Comparison of ENCODE assay signal across 14 cellular contexts in the genomic region with DNA sequence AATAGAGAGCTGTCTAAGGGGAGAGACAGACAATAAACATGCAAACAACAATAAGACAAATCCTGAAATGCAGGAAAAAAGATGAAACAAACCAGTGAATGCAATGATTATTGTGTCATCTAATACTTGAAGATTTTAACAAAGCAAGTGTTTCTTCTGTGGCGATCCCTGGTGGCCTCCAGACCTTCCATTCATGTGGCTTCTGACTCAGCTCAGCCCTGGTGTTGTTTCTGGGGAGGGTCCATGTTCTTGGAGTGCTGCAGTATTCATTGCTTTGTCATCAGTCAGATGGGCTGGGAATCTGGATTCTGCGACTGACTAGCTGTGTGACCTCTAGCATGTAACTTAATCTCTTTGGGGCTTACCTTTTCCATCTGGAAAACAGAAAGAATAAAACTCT. TPM values are rescaled to one million over a fixed set of nuclear protein-coding genes. Genes with fewer than 3 reads are reported as not detected.
DNase-seq lines count a peak whose midpoint lies in the region; ATAC-seq, FAIRE-seq and TF ChIP-seq lines count a peak whose summit lies in the region.
"Had no signal": no experiment of that assay in that cellular context is flagged by ENCODE, and none has a peak within 500 bp of the region (broad histone marks: within the 10 kb centered on the region; RNA-seq: fewer than 3 reads in every experiment).

No MANE protein-coding gene starts in this region.

- peaks cover 4% of the 10 kb centered on the region for H3K36me3 Mint-ChIP-seq in activated CD4-positive, alpha-beta T cell treated with anti-CD3 and anti-CD28 coated beads, Interleukin-2, amount 10 ng/mL, durations not matched to agents 7 days and 5 days (ENCODE audit: low read depth)
- peaks cover 83% of the 10 kb centered on the region for H3K36me3 Mint-ChIP-seq in activated T-helper 17 cell treated with anti-CD3 and anti-CD28 coated beads, Interleukin-2, amount 50 U/mL, for 72 hours (ENCODE audit: low read depth)
- no peaks in the 10 kb centered on the region for H3K36me3 Mint-ChIP-seq in osteocyte (ENCODE audit: unreplicated experiment)

- POLR2A ChIA-PET in activated CD4-positive, alpha-beta T cell treated with anti-CD3 and anti-CD28 coated beads, Interleukin-2, amount 10 ng/mL, durations not matched to agents 7 days and 5 days (lab: Charles Lee), result no interaction called here

- no peak for DNase-seq in activated CD4-positive, alpha-beta T cell treated with anti-CD3 and anti-CD28 coated beads, Interleukin-2, amount 10 ng/mL, durations not matched to agents 7 days and 5 days
- DNase-seq in activated CD4-positive, alpha-beta T cell treated with anti-CD3 and anti-CD28 coated beads for 1 hour, result no peak
- DNase-seq in fibroblast of peridontal ligament (ENCODE audit: extremely low read depth), result peak; percentile 26
- DNase-seq in stromal cell of bone marrow (ENCODE audit: low read depth), result peak; percentile 81
- DNase-seq in HAP-1 (ENCODE audit: low spot score in 2 of 2), result no peak
- no peak for DNase-seq in osteocyte (ENCODE audit: extremely low spot score, unreplicated experiment)
- no peak for DNase-seq in kidney
- DNase-seq: activated CD4-positive, alpha-beta T cell treated with anti-CD3 and anti-CD28 coated beads, Interleukin-2, amount 50 U/mL, for 48 hours; activated naive CD8-positive, alpha-beta T cell treated with anti-CD3 and anti-CD28 coated beads, Interleukin-2, amount 50 U/mL, for 24 hours; DMS79; MV-4-11 had no signal

- peak overlapping the region; percentile 68 for H3K4me3 Mint-ChIP-seq in activated CD4-positive, alpha-beta T cell treated with anti-CD3 and anti-CD28 coated beads, Interleukin-2, amount 10 ng/mL, durations not matched to agents 7 days and 5 days
- peak overlapping the region; percentile 96 for H3K4me3 Mint-ChIP-seq in activated T-helper 17 cell treated with anti-CD3 and anti-CD28 coated beads, Interleukin-2, amount 50 U/mL, for 72 hours
- H3K4me3 Mint-ChIP-seq in osteocyte (ENCODE audit: unreplicated experiment), result no peak overlapping the region

- H3K27me3 Mint-ChIP-seq in activated CD4-positive, alpha-beta T cell treated with anti-CD3 and anti-CD28 coated beads, Interleukin-2, amount 10 ng/mL, durations not matched to agents 7 days and 5 days, result peaks cover 4% of the 10 kb centered on the region
- H3K27me3 Mint-ChIP-seq in activated T-helper 17 cell treated with anti-CD3 and anti-CD28 coated beads, Interleukin-2, amount 50 U/mL, for 72 hours, result no peaks in the 10 kb centered on the region
- peaks cover 70% of the 10 kb centered on the region for H3K27me3 Mint-ChIP-seq in osteocyte (ENCODE audit: unreplicated experiment)

- intact Hi-C loops in kidney (cut with DNase I), result no loop called here

- H3K27ac ChIP-seq in kidney (ENCODE audit: low read depth in 2 of 2, low read length in 2 of 2), result no peak overlapping the region

- FAIRE-seq in kidney (lab: Jason Lieb, UNC), result no peak
- FAIRE-seq: A204.1 had no signal

- no peak overlapping the region for H3K27ac Mint-ChIP-seq in activated CD4-positive, alpha-beta T cell treated with anti-CD3 and anti-CD28 coated beads, Interleukin-2, amount 10 ng/mL, durations not matched to agents 7 days and 5 days
- H3K27ac Mint-ChIP-seq in activated T-helper 17 cell treated with anti-CD3 and anti-CD28 coated beads, Interleukin-2, amount 50 U/mL, for 72 hours, result peak overlapping the region; percentile 94
- H3K27ac Mint-ChIP-seq in osteocyte (ENCODE audit: unreplicated experiment), result no peak overlapping the region

- no peak for ATAC-seq in activated T-helper 17 cell treated with anti-CD3 and anti-CD28 coated beads, Interleukin-2, amount 50 U/mL, for 72 hours (replicated peaks)
- ATAC-seq: activated naive CD8-positive, alpha-beta T cell treated with anti-CD3 and anti-CD28 coated beads, Interleukin-2, amount 50 U/mL, for 24 hours had no signal

- H3K27me3 ChIP-seq in HAP-1 (ENCODE audit: low read depth), result no peaks in the 10 kb centered on the region

- no peak for TF ChIP-seq CTCF in osteocyte (IDR thresholded peaks at IDR 0.05)
- TF ChIP-seq CTCF in kidney (IDR thresholded peaks at IDR 0.05; ENCODE audit: borderline replicate concordance, extremely low read depth, insufficient read depth), result no peak

- H3K9ac ChIP-seq in kidney (ENCODE audit: low read length in 2 of 2), result no peak overlapping the region

- in situ Hi-C loops in HAP-1 (cut with MboI; ENCODE audit: low sequenced_read_pairs), result no loop called here

- H3K9me3 ChIP-seq in HAP-1 (no peaks in the 10 kb centered on the region; the same call in 1 of the 2 replicates), kidney (ENCODE audit: control insufficient read depth in 1 of 2, low read length in 2 of 2) (no peaks in the 10 kb centered on the region)

- H3K36me3 ChIP-seq in HAP-1 (replicated peaks) (no peaks in the 10 kb centered on the region), kidney (ENCODE audit: control insufficient read depth in 1 of 2, insufficient read depth in 2 of 2, low read length in 2 of 2) (no peaks in the 10 kb centered on the region)

- H3K4me3 ChIP-seq in HAP-1, result no peak overlapping the region
- H3K4me3 ChIP-seq in kidney (ENCODE audit: low read length in 2 of 2), result no peak overlapping the region

- CTCF ChIA-PET in activated CD4-positive, alpha-beta T cell treated with anti-CD3 and anti-CD28 coated beads, Interleukin-2, amount 10 ng/mL, durations not matched to agents 7 days and 5 days (lab: Charles Lee), result interaction anchor here (1.3 to 1.6 kb wide), 2 partner anchors 17 to 136 kb away, joined by 3 to 4 read pairs; no protein-coding TSS in a partner anchor

- no peaks in the 10 kb centered on the region for H3K9me3 Mint-ChIP-seq in activated CD4-positive, alpha-beta T cell treated with anti-CD3 and anti-CD28 coated beads, Interleukin-2, amount 10 ng/mL, durations not matched to agents 7 days and 5 days
- no peaks in the 10 kb centered on the region for H3K9me3 Mint-ChIP-seq in activated T-helper 17 cell treated with anti-CD3 and anti-CD28 coated beads, Interleukin-2, amount 50 U/mL, for 72 hours
- H3K9me3 Mint-ChIP-seq in osteocyte (ENCODE audit: unreplicated experiment), result no peaks in the 10 kb centered on the region
- H3K9me3 Mint-ChIP-seq: activated naive CD8-positive, alpha-beta T cell treated with anti-CD3 and anti-CD28 coated beads, Interleukin-2, amount 50 U/mL, for 24 hours had no signal

- H3K4me1 ChIP-seq in HAP-1 (no peaks in the 10 kb centered on the region), kidney (ENCODE audit: control insufficient read depth in 1 of 2, insufficient read depth in 1 of 2, low read depth in 1 of 2, low read length in 2 of 2) (peaks cover 17 to 21% of the 10 kb centered on the region in 2 donors)

- peaks cover 50% of the 10 kb centered on the region for H3K4me1 Mint-ChIP-seq in activated CD4-positive, alpha-beta T cell treated with anti-CD3 and anti-CD28 coated beads, Interleukin-2, amount 10 ng/mL, durations not matched to agents 7 days and 5 days
- peaks cover 37% of the 10 kb centered on the region for H3K4me1 Mint-ChIP-seq in activated T-helper 17 cell treated with anti-CD3 and anti-CD28 coated beads, Interleukin-2, amount 50 U/mL, for 72 hours
- peaks cover 12% of the 10 kb centered on the region for H3K4me1 Mint-ChIP-seq in osteocyte (ENCODE audit: unreplicated experiment)

RNA-seq across cellular contexts. Expression of a gene that starts 1.5 kb away (rescaled TPM):
- 1 to 10 TPM in 1 of 2 experiments, under 1 TPM in 1; 0.89 to 1.1 TPM for total RNA-seq in activated CD4-positive, alpha-beta T cell treated with anti-CD3 and anti-CD28 coated beads, Interleukin-2, amount 10 ng/mL, durations not matched to agents 7 days and 5 days
- total RNA-seq in activated T-helper 17 cell treated with anti-CD3 and anti-CD28 coated beads, Interleukin-2, amount 50 U/mL, for 72 hours, result 1 to 10 TPM; 3.9 to 5.6 TPM
- total RNA-seq in osteocyte (not detected in 2 replicates), kidney (0.57 TPM)
- 0.43 TPM for polyA plus RNA-seq in kidney (ENCODE audit: insufficient read depth, low read depth, low replicate concordance)
- polyA plus RNA-seq: neural cell had no signal

RNA-seq across cellular contexts. Expression of a gene that starts 9.5 kb away (rescaled TPM):
- total RNA-seq in activated CD4-positive, alpha-beta T cell treated with anti-CD3 and anti-CD28 coated beads, Interleukin-2, amount 10 ng/mL, durations not matched to agents 7 days and 5 days, result 1 to 10 TPM; 7.3 to 7.5 TPM
- total RNA-seq in activated T-helper 17 cell treated with anti-CD3 and anti-CD28 coated beads, Interleukin-2, amount 50 U/mL, for 72 hours, result 10 to 100 TPM; 39.5 to 55.2 TPM
- total RNA-seq in osteocyte, result not detected in 2 replicates
- 19.1 TPM for total RNA-seq in kidney
- polyA plus RNA-seq in kidney (ENCODE audit: insufficient read depth, low read depth, low replicate concordance), result 34.5 TPM

RNA-seq across cellular contexts. Expression of a gene that starts 12.4 kb away (rescaled TPM):
- not detected for total RNA-seq in activated CD4-positive, alpha-beta T cell treated with anti-CD3 and anti-CD28 coated beads, Interleukin-2, amount 10 ng/mL, durations not matched to agents 7 days and 5 days
- total RNA-seq in activated T-helper 17 cell treated with anti-CD3 and anti-CD28 coated beads, Interleukin-2, amount 50 U/mL, for 72 hours, result not detected
- not detected in 2 replicates for total RNA-seq in osteocyte
- not detected for total RNA-seq in kidney
- polyA plus RNA-seq in kidney (ENCODE audit: insufficient read depth, low read depth, low replicate concordance), result not detected
- polyA plus RNA-seq: neural cell had no signal

RNA-seq across cellular contexts. Expression of a gene that starts 35.9 kb away (rescaled TPM):
- under 1 TPM; 0.35 to 0.50 TPM for total RNA-seq in activated CD4-positive, alpha-beta T cell treated with anti-CD3 and anti-CD28 coated beads, Interleukin-2, amount 10 ng/mL, durations not matched to agents 7 days and 5 days
- 1 to 10 TPM; 1.3 to 4.0 TPM for total RNA-seq in activated T-helper 17 cell treated with anti-CD3 and anti-CD28 coated beads, Interleukin-2, amount 50 U/mL, for 72 hours
- total RNA-seq in osteocyte (not detected in 2 replicates), kidney (0.41 TPM)
- 0.32 TPM for polyA plus RNA-seq in kidney (ENCODE audit: insufficient read depth, low read depth, low replicate concordance)
- polyA plus RNA-seq: neural cell had no signal

RNA-seq across cellular contexts. Expression of a gene that starts 50.8 kb away (rescaled TPM):
- total RNA-seq in activated CD4-positive, alpha-beta T cell treated with anti-CD3 and anti-CD28 coated beads, Interleukin-2, amount 10 ng/mL, durations not matched to agents 7 days and 5 days, result 10 to 100 TPM; 14.6 to 17.3 TPM
- 10 to 100 TPM; 20.3 to 21.8 TPM for total RNA-seq in activated T-helper 17 cell treated with anti-CD3 and anti-CD28 coated beads, Interleukin-2, amount 50 U/mL, for 72 hours
- 3.0 and 3.6 TPM in 2 replicates for total RNA-seq in osteocyte
- total RNA-seq in kidney, result 13.5 TPM
- polyA plus RNA-seq in kidney (ENCODE audit: insufficient read depth, low read depth, low replicate concordance), result 5.3 TPM

Comparison
In these comparisons a context has a peak if more than half of its experiments do, and no peak if none do; other contexts are left out.
1. DNase-seq: peak in fibroblast of peridontal ligament (single experiment) and stromal cell of bone marrow (single experiment); none in activated CD4-positive, alpha-beta T cell treated with anti-CD3 and anti-CD28 coated beads, Interleukin-2, amount 10 ng/mL, durations not matched to agents 7 days and 5 days (single experiment), activated CD4-positive, alpha-beta T cell treated with anti-CD3 and anti-CD28 coated beads for 1 hour (single experiment), HAP-1 (0 of 2), osteocyte (single experiment) and kidney (single experiment).